In the genomic region with DNA sequence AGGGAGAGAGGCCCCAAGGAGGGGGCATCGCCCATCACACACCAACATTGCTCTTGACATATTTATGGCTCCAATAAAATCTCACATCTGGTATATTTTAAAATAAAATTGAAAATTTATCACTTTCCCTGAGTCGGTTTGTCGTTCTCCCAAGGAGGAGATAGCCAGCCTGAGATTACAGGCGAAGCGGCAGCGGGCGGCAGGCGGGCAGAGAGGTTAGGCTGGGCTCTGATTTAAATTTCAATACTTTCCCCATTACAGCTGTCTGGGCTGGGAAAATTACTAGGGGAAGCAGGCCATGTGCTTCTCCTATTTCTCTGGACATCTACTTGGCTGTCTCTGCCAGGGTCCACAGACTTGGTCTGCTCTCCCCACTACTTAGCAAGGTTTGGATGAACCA, we compare ENCODE assay signal across 22 cellular contexts.
DNase-seq lines count a peak whose midpoint lies in the region; ATAC-seq and TF ChIP-seq lines count a peak whose summit lies in the region.
"Had no signal": no experiment of that assay in that cellular context is flagged by ENCODE, and none has a peak within 500 bp of the region (broad histone marks: within the 10 kb centered on the region; RNA-seq: fewer than 3 reads in every experiment).

No MANE protein-coding gene starts in this region.

- H3K4me1 Mint-ChIP-seq in activated naive CD8-positive, alpha-beta T cell treated with anti-CD3 and anti-CD28 coated beads, Interleukin-2, amount 10 ng/mL, durations not matched to agents 7 days and 5 days: no peaks in the 10 kb centered on the region
- peaks cover 7% of the 10 kb centered on the region for H3K4me1 Mint-ChIP-seq in activated naive CD8-positive, alpha-beta T cell treated with anti-CD3 and anti-CD28 coated beads, Interleukin-2, amount 50 U/mL, for 24 hours
- H3K4me1 Mint-ChIP-seq in endodermal cell (peaks cover 21% of the 10 kb centered on the region), type B pancreatic cell (ENCODE audit: unreplicated experiment) (peaks cover 27% of the 10 kb centered on the region), endothelial cell (ENCODE audit: unreplicated experiment) (peaks cover 28% of the 10 kb centered on the region)

- peaks cover 18% of the 10 kb centered on the region for H3K27me3 Mint-ChIP-seq in activated naive CD8-positive, alpha-beta T cell treated with anti-CD3 and anti-CD28 coated beads, Interleukin-2, amount 10 ng/mL, durations not matched to agents 7 days and 5 days
- H3K27me3 Mint-ChIP-seq in activated naive CD8-positive, alpha-beta T cell treated with anti-CD3 and anti-CD28 coated beads, Interleukin-2, amount 50 U/mL, for 24 hours: no peaks in the 10 kb centered on the region
- peaks cover 12% of the 10 kb centered on the region for H3K27me3 Mint-ChIP-seq in endodermal cell (ENCODE audit: insufficient read depth)
- H3K27me3 Mint-ChIP-seq in type B pancreatic cell: no peaks in the 10 kb centered on the region
- H3K27me3 Mint-ChIP-seq in endothelial cell (ENCODE audit: unreplicated experiment): peaks cover 8% of the 10 kb centered on the region
- H3K27me3 Mint-ChIP-seq: B cell had no signal

- CTCF ChIA-PET in GM10248 (lab: Yijun Ruan, JAX): interaction anchor here (1.1 to 3.3 kb wide), 2 partner anchors 9 to 37 kb away, joined by 3 to 28 read pairs; no protein-coding TSS in a partner anchor

- H3K27ac Mint-ChIP-seq in activated naive CD8-positive, alpha-beta T cell treated with anti-CD3 and anti-CD28 coated beads, Interleukin-2, amount 10 ng/mL, durations not matched to agents 7 days and 5 days: no peak overlapping the region
- no peak overlapping the region for H3K27ac Mint-ChIP-seq in activated naive CD8-positive, alpha-beta T cell treated with anti-CD3 and anti-CD28 coated beads, Interleukin-2, amount 50 U/mL, for 24 hours
- H3K27ac Mint-ChIP-seq in endodermal cell (no peak overlapping the region), type B pancreatic cell (peak overlapping the region; percentile 29), endothelial cell (ENCODE audit: unreplicated experiment) (no peak overlapping the region)

- H3K9ac ChIP-seq in endodermal cell (ENCODE audit: extremely low read depth, low read length, poor library complexity, severe bottlenecking) (no peak overlapping the region), neural cell (ENCODE audit: low read length) (peak overlapping the region; percentile 45)

- H3F3A ChIP-seq in neural cell (ENCODE audit: insufficient read depth, low read length, poor library complexity, severe bottlenecking): no peaks in the 10 kb centered on the region

- peak; percentile 0 for DNase-seq in activated naive CD8-positive, alpha-beta T cell treated with anti-CD3 and anti-CD28 coated beads, Interleukin-2, amount 10 ng/mL, durations not matched to agents 7 days and 5 days
- no peak for DNase-seq in activated naive CD8-positive, alpha-beta T cell treated with anti-CD3 and anti-CD28 coated beads, Interleukin-2, amount 50 U/mL, for 24 hours
- peak; percentile 58 for DNase-seq in endodermal cell
- no peak for DNase-seq in type B pancreatic cell (ENCODE audit: extremely low spot score, unreplicated experiment)
- no peak for DNase-seq in endothelial cell (ENCODE audit: low spot score)
- no peak for DNase-seq in amniotic stem cell (lab: John Stamatoyannopoulos, UW)
- no peak for DNase-seq in GM10248 (ENCODE audit: extremely low spot score)
- DNase-seq: activated CD4-positive, alpha-beta T cell treated with anti-CD3 and anti-CD28 coated beads for 1 hour; activated gamma-delta T cell treated with Interleukin-2 at 50 U/mL for 16 hours; DMS79; effector CD4-positive, alpha-beta T cell; erythroblast; foreskin keratinocyte; HCEC 1CT; lower lobe of right lung; NCI-H1105; NCI-H2081 treated with DMSO at 0.1 percent for 48 hours; stimulated activated CD4-positive, alpha-beta T cell treated with anti-CD3 and anti-CD28 coated beads, Interleukin-2, amount 100 ng/mL, for 24 hours; substantia nigra had no signal

- WGBS in endodermal cell (ENCODE audit: insufficient coverage in 1 of 2, insufficient read length in 1 of 2), 2 experiments: 79% methylated on average over 7 of the region's 8 CpGs; no CpG with 5 or more reads in 1 of the 2 experiments

- H3K36me3 ChIP-seq in endodermal cell (ENCODE audit: control insufficient read depth, insufficient read depth, low read length) (no peaks in the 10 kb centered on the region), neural cell (ENCODE audit: insufficient read depth, low read length) (no peaks in the 10 kb centered on the region)
- H3K36me3 ChIP-seq: lower lobe of right lung had no signal

- H3K9me3 Mint-ChIP-seq in activated naive CD8-positive, alpha-beta T cell treated with anti-CD3 and anti-CD28 coated beads, Interleukin-2, amount 10 ng/mL, durations not matched to agents 7 days and 5 days: no peaks in the 10 kb centered on the region
- H3K9me3 Mint-ChIP-seq in activated naive CD8-positive, alpha-beta T cell treated with anti-CD3 and anti-CD28 coated beads, Interleukin-2, amount 50 U/mL, for 24 hours: no peaks in the 10 kb centered on the region
- H3K9me3 Mint-ChIP-seq in endodermal cell: no peaks in the 10 kb centered on the region
- H3K9me3 Mint-ChIP-seq in type B pancreatic cell: no peaks in the 10 kb centered on the region
- no peaks in the 10 kb centered on the region for H3K9me3 Mint-ChIP-seq in endothelial cell (ENCODE audit: unreplicated experiment)

- no peaks in the 10 kb centered on the region for H3K9me2 ChIP-seq in neural cell (ENCODE audit: insufficient read depth, low read length)

- no peak for TF ChIP-seq RAD21 in neural cell (conservative IDR thresholded peaks at IDR 0.05)

- H3K9me3 ChIP-seq in endodermal cell (ENCODE audit: control insufficient read depth, low read length): no peaks in the 10 kb centered on the region
- no peaks in the 10 kb centered on the region for H3K9me3 ChIP-seq in neural cell (ENCODE audit: low read length)
- H3K9me3 ChIP-seq: lower lobe of right lung had no signal

- no peak overlapping the region for H2AFZ ChIP-seq in neural cell (ENCODE audit: low read depth, low read length)

- no peaks in the 10 kb centered on the region for H3K79me2 ChIP-seq in neural cell (replicated peaks; ENCODE audit: insufficient read depth, low read length)

- POLR2A ChIA-PET in activated naive CD8-positive, alpha-beta T cell treated with anti-CD3 and anti-CD28 coated beads, Interleukin-2, amount 10 ng/mL, durations not matched to agents 7 days and 5 days (lab: Charles Lee): no interaction called here
- POLR2A ChIA-PET in GM10248 (lab: Yijun Ruan, JAX): no interaction called here

- no peaks in the 10 kb centered on the region for H4K20me1 ChIP-seq in neural cell (ENCODE audit: insufficient read depth)

- no peaks in the 10 kb centered on the region for H3K36me3 Mint-ChIP-seq in activated naive CD8-positive, alpha-beta T cell treated with anti-CD3 and anti-CD28 coated beads, Interleukin-2, amount 10 ng/mL, durations not matched to agents 7 days and 5 days
- H3K36me3 Mint-ChIP-seq in activated naive CD8-positive, alpha-beta T cell treated with anti-CD3 and anti-CD28 coated beads, Interleukin-2, amount 50 U/mL, for 24 hours (ENCODE audit: low read depth): no peaks in the 10 kb centered on the region
- no peaks in the 10 kb centered on the region for H3K36me3 Mint-ChIP-seq in endodermal cell (ENCODE audit: low read depth)
- H3K36me3 Mint-ChIP-seq in type B pancreatic cell: no peaks in the 10 kb centered on the region
- H3K36me3 Mint-ChIP-seq in endothelial cell (ENCODE audit: low read depth, unreplicated experiment): peaks cover 4% of the 10 kb centered on the region

- TF ChIP-seq EP300 in neural cell (conservative IDR thresholded peaks at IDR 0.05; ENCODE audit: poor library complexity, severe bottlenecking): no peak

- H3K27me3 ChIP-seq in endodermal cell (ENCODE audit: control insufficient read depth, insufficient read depth, low read length, poor library complexity, severe bottlenecking) (no peaks in the 10 kb centered on the region), neural cell (ENCODE audit: insufficient read depth, low read depth, low read length) (no peaks in the 10 kb centered on the region)

- no peak for ATAC-seq in activated naive CD8-positive, alpha-beta T cell treated with anti-CD3 and anti-CD28 coated beads, Interleukin-2, amount 10 ng/mL, durations not matched to agents 7 days and 5 days (ENCODE audit: low read depth)
- ATAC-seq in activated naive CD8-positive, alpha-beta T cell treated with anti-CD3 and anti-CD28 coated beads, Interleukin-2, amount 50 U/mL, for 24 hours: no peak
- ATAC-seq: foreskin keratinocyte, GM12878, lower lobe of right lung had no signal

- H3K4me3 Mint-ChIP-seq in activated naive CD8-positive, alpha-beta T cell treated with anti-CD3 and anti-CD28 coated beads, Interleukin-2, amount 10 ng/mL, durations not matched to agents 7 days and 5 days: no peak overlapping the region
- H3K4me3 Mint-ChIP-seq in activated naive CD8-positive, alpha-beta T cell treated with anti-CD3 and anti-CD28 coated beads, Interleukin-2, amount 50 U/mL, for 24 hours: no peak overlapping the region
- no peak overlapping the region for H3K4me3 Mint-ChIP-seq in endodermal cell
- H3K4me3 Mint-ChIP-seq in type B pancreatic cell: no peak overlapping the region
- no peak overlapping the region for H3K4me3 Mint-ChIP-seq in endothelial cell (ENCODE audit: unreplicated experiment)
- H3K4me3 Mint-ChIP-seq: B cell had no signal

- H3K27ac ChIP-seq in endodermal cell (ENCODE audit: low read depth, low read length) (peak overlapping the region; percentile 77), neural cell (ENCODE audit: low read length) (peak overlapping the region; percentile 66)
- H3K27ac ChIP-seq: foreskin keratinocyte, lower lobe of right lung had no signal

- H3K4me3 ChIP-seq in endodermal cell (ENCODE audit: low read length) (no peak overlapping the region), neural cell (ENCODE audit: low read length) (peak overlapping the region; percentile 43)
- H3K4me3 ChIP-seq: GM12878, lower lobe of right lung had no signal

- peak overlapping the region; percentile 59 for H3K4me2 ChIP-seq in neural cell (ENCODE audit: low read length)

- H3K4me1 ChIP-seq in endodermal cell (ENCODE audit: control insufficient read depth, insufficient read depth, low read length): peaks cover 6% of the 10 kb centered on the region
- H3K4me1 ChIP-seq: foreskin keratinocyte had no signal

- no peak for TF ChIP-seq CTCF in endodermal cell (conservative IDR thresholded peaks at IDR 0.05)
- no peak for TF ChIP-seq CTCF in neural cell (IDR thresholded peaks at IDR 0.05; ENCODE audit: poor library complexity, severe bottlenecking)
- no peak for TF ChIP-seq CTCF in type B pancreatic cell (conservative IDR thresholded peaks at IDR 0.05)
- no peak for TF ChIP-seq CTCF in endothelial cell (IDR thresholded peaks at IDR 0.05; ENCODE audit: unreplicated experiment)
- no peak for TF ChIP-seq CTCF in GM10248 (IDR thresholded peaks at IDR 0.05; ENCODE audit: control extremely low read depth, extremely low read depth, low read depth, missing control alignments)

TF ChIP-seq in neural cell, 6 proteins besides CTCF, POLR2A, EP300 and RAD21 (continues in another document):
- no peak for TF ChIP-seq EZH2 (IDR thresholded peaks at IDR 0.05; ENCODE audit: borderline replicate concordance, insufficient read depth, low read length, poor library complexity, severe bottlenecking)
- TF ChIP-seq MXI1 (conservative IDR thresholded peaks at IDR 0.05; ENCODE audit: poor library complexity, severe bottlenecking): no peak
- TF ChIP-seq TAF1 (IDR thresholded peaks at IDR 0.05; ENCODE audit: low read depth): no peak

Comparison
In these comparisons a context has a peak if more than half of its experiments do, and no peak if none do; other contexts are left out.
1. DNase-seq: peak in activated naive CD8-positive, alpha-beta T cell treated with anti-CD3 and anti-CD28 coated beads, Interleukin-2, amount 10 ng/mL, durations not matched to agents 7 days and 5 days (single experiment) and endodermal cell (single experiment); none in activated naive CD8-positive, alpha-beta T cell treated with anti-CD3 and anti-CD28 coated beads, Interleukin-2, amount 50 U/mL, for 24 hours (single experiment), type B pancreatic cell (single experiment), endothelial cell (single experiment), amniotic stem cell (single experiment) and GM10248 (single experiment).